In the genomic region with DNA sequence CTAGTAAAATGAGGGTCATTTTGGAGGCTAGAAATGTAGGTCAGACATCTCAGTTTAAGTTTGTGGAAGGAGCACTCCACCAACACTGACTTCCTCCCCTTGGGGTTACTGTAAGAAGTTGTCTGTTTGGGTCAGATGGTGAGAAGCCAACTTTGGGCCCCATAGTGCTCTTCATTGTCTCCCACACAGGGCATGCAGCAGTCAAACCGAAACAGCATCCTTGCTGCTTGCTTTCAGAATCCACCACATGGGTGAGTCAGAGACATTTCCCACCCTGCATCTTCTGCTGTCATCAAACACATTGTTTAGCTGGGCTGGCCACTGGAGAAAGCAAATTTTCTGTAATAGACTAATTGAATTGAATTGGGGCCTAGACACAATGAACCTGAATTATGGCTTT, we compare ENCODE assay signal across 11 cellular contexts. TPM values are rescaled to one million over a fixed set of nuclear protein-coding genes. Genes with fewer than 3 reads are reported as not detected.
DNase-seq lines count a peak whose midpoint lies in the region; ATAC-seq and TF ChIP-seq lines count a peak whose summit lies in the region.
"Had no signal": no experiment of that assay in that cellular context is flagged by ENCODE, and none has a peak within 500 bp of the region (broad histone marks: within the 10 kb centered on the region; RNA-seq: fewer than 3 reads in every experiment).

No MANE protein-coding gene starts in this region.

- H3K4me1 Mint-ChIP-seq in T-helper 1 cell treated with Interleukin-12 subunit alpha and Interleukin-12 subunit beta and Interleukin-4 antibody, amounts not matched to agents 30 μg/mL and 1 μg/mL, for 36 hours (ENCODE audit: low read depth): peaks cover 36% of the 10 kb centered on the region

- H3K9me3 ChIP-seq in sigmoid colon: no peaks in the 10 kb centered on the region

- H3K27me3 Mint-ChIP-seq in T-helper 1 cell treated with Interleukin-12 subunit alpha and Interleukin-12 subunit beta and Interleukin-4 antibody, amounts not matched to agents 30 μg/mL and 1 μg/mL, for 36 hours (ENCODE audit: low read depth): peaks cover 59% of the 10 kb centered on the region

- H3K4me3 Mint-ChIP-seq in T-helper 1 cell treated with Interleukin-12 subunit alpha and Interleukin-12 subunit beta and Interleukin-4 antibody, amounts not matched to agents 30 μg/mL and 1 μg/mL, for 36 hours: peak overlapping the region; percentile 4

- no peaks in the 10 kb centered on the region for H3K36me3 ChIP-seq in sigmoid colon

- peak; percentile 64 to 73 (median 64) for DNase-seq in stimulated activated CD4-positive, alpha-beta T cell treated with anti-CD3 and anti-CD28 coated beads, Interleukin-12 subunit alpha, Interleukin-12 subunit beta, amount 100 ng/mL, for 48 hours (ENCODE audit: low read depth in 2 of 3, low spot score in 1 of 3)
- no peak for DNase-seq in NCI-H1105 treated with DMSO at 0.1 percent for 48 hours (lab: John Stamatoyannopoulos, UW)
- no peak for DNase-seq in dermis blood vessel endothelial cell
- no peak for DNase-seq in HCEC 1CT
- no peak for DNase-seq in sigmoid colon
- DNase-seq: NCI-H526 treated with DMSO at 0.1 percent for 48 hours had no signal

- H3K4me3 ChIP-seq in sigmoid colon: no peak overlapping the region

- intact Hi-C loops in sigmoid colon (cut with DNase I): no loop called here

- no peaks in the 10 kb centered on the region for H3K9me3 Mint-ChIP-seq in T-helper 1 cell treated with Interleukin-12 subunit alpha and Interleukin-12 subunit beta and Interleukin-4 antibody, amounts not matched to agents 30 μg/mL and 1 μg/mL, for 36 hours

- TF ChIP-seq POLR2A in sigmoid colon (IDR thresholded peaks at IDR 0.05): no peak

- H3K4me1 ChIP-seq in sigmoid colon: peaks cover 0 to 17% (median 5%) of the 10 kb centered on the region in 4 donors

- ATAC-seq in GM18907 (IDR thresholded peaks at IDR 0.05; ENCODE audit: unreplicated experiment): peak; percentile 100
- ATAC-seq in HG02759 (IDR thresholded peaks at IDR 0.05; ENCODE audit: unreplicated experiment): peak; percentile 100

- H3K36me3 Mint-ChIP-seq in T-helper 1 cell treated with Interleukin-12 subunit alpha and Interleukin-12 subunit beta and Interleukin-4 antibody, amounts not matched to agents 30 μg/mL and 1 μg/mL, for 36 hours (ENCODE audit: low read depth): no peaks in the 10 kb centered on the region

- no peak for TF ChIP-seq CTCF in sigmoid colon (IDR thresholded peaks at IDR 0.05)

- H3K27me3 ChIP-seq in sigmoid colon: no peaks in the 10 kb centered on the region

- H3K27ac Mint-ChIP-seq in T-helper 1 cell treated with Interleukin-12 subunit alpha and Interleukin-12 subunit beta and Interleukin-4 antibody, amounts not matched to agents 30 μg/mL and 1 μg/mL, for 36 hours: peak overlapping the region; percentile 23

- TF ChIP-seq EP300 in sigmoid colon (IDR thresholded peaks at IDR 0.05): no peak

- no peak overlapping the region for H3K27ac ChIP-seq in sigmoid colon

- 76 to 92% methylated on average over 1 of the region's 1 CpG for WGBS in sigmoid colon, 2 donors

RNA-seq across cellular contexts. Expression of a gene that starts 16.8 kb away (rescaled TPM):
- not detected in 2 replicates for total RNA-seq in dermis blood vessel endothelial cell
- total RNA-seq in sigmoid colon: not detected
- polyA plus RNA-seq in sigmoid colon: under 1 TPM in 1 of 3 donors, not detected in 2; 0.12 TPM
- total RNA-seq: bronchial epithelial cell, lower leg skin had no signal

RNA-seq across cellular contexts. Expression of a gene that starts 41.3 kb away (rescaled TPM):
- not detected in 2 replicates for total RNA-seq in dermis blood vessel endothelial cell
- total RNA-seq in sigmoid colon: not detected
- polyA plus RNA-seq in sigmoid colon: under 1 TPM in 1 of 3 donors, not detected in 2; 0.39 TPM
- total RNA-seq: bronchial epithelial cell, lower leg skin had no signal

RNA-seq across cellular contexts. Expression of a gene that starts 57.0 kb away (rescaled TPM):
- total RNA-seq in dermis blood vessel endothelial cell (78.8 and 117 TPM in 2 replicates), sigmoid colon (10 to 100 TPM; 31.0 to 36.8 (median 32.8) TPM)
- polyA plus RNA-seq in sigmoid colon: 10 to 100 TPM; 13.2 to 54.7 (median 16.6) TPM

Comparison
In these comparisons a context has a peak if more than half of its experiments do, and no peak if none do; other contexts are left out.
1. DNase-seq: peak in stimulated activated CD4-positive, alpha-beta T cell treated with anti-CD3 and anti-CD28 coated beads, Interleukin-12 subunit alpha, Interleukin-12 subunit beta, amount 100 ng/mL, for 48 hours (3 of 3); none in NCI-H1105 treated with DMSO at 0.1 percent for 48 hours (single experiment), dermis blood vessel endothelial cell (single experiment), HCEC 1CT (single experiment) and sigmoid colon (single experiment).